ENCODE assay signal across 1 cellular context in the genomic region with DNA sequence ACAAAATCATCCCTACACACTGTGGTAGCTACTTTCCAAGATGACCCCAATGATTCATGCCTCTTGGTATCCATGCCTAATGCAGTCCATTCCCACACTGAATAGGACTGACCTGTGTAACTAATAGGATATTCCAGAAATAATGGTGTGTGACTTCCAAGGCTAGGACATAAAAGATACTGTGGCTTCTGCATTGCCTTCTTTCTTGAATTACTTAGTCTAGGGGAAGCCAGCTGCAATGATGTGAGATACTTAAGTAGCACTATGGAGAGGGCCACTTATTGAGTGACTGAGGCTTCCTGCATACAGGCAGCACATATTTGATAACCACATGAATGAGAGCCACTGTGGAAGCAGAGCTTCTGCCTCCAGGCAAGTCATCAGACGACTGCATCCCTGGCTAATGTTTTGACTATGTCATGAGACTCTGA.
TF ChIP-seq lines count a peak whose summit lies in the region.

No MANE protein-coding gene starts in this region.

TF ChIP-seq in IMR-90, 13 proteins besides CTCF, POLR2A, EP300 and RAD21 (continued from another document):
- TF ChIP-seq, protein P1, sequence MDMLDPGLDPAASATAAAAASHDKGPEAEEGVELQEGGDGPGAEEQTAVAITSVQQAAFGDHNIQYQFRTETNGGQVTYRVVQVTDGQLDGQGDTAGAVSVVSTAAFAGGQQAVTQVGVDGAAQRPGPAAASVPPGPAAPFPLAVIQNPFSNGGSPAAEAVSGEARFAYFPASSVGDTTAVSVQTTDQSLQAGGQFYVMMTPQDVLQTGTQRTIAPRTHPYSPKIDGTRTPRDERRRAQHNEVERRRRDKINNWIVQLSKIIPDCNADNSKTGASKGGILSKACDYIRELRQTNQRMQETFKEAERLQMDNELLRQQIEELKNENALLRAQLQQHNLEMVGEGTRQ (IDR thresholded peaks at IDR 0.05; ENCODE audit: low read depth, low read length): no peak
- TF ChIP-seq SMC3 (IDR thresholded peaks at IDR 0.05; ENCODE audit: low read depth, low read length) (no peak), RCOR1 (IDR thresholded peaks at IDR 0.05; ENCODE audit: insufficient replicate concordance, low read length) (no peak), MAZ (IDR thresholded peaks at IDR 0.05; ENCODE audit: borderline replicate concordance, low read depth, low read length) (no peak), CEBPB (IDR thresholded peaks at IDR 0.05; ENCODE audit: low read depth, low read length) (no peak), MXI1 (IDR thresholded peaks at IDR 0.05; ENCODE audit: borderline replicate concordance, low read depth, low read length) (no peak)
- TF ChIP-seq, protein P2, sequence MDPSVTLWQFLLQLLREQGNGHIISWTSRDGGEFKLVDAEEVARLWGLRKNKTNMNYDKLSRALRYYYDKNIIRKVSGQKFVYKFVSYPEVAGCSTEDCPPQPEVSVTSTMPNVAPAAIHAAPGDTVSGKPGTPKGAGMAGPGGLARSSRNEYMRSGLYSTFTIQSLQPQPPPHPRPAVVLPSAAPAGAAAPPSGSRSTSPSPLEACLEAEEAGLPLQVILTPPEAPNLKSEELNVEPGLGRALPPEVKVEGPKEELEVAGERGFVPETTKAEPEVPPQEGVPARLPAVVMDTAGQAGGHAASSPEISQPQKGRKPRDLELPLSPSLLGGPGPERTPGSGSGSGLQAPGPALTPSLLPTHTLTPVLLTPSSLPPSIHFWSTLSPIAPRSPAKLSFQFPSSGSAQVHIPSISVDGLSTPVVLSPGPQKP (IDR thresholded peaks at IDR 0.05; ENCODE audit: borderline replicate concordance, low read depth, low read length): no peak
TF ChIP-seq in IMR-90: peak in this region for 0.
